ENCODE assay signal across 19 cellular contexts in the genomic region with DNA sequence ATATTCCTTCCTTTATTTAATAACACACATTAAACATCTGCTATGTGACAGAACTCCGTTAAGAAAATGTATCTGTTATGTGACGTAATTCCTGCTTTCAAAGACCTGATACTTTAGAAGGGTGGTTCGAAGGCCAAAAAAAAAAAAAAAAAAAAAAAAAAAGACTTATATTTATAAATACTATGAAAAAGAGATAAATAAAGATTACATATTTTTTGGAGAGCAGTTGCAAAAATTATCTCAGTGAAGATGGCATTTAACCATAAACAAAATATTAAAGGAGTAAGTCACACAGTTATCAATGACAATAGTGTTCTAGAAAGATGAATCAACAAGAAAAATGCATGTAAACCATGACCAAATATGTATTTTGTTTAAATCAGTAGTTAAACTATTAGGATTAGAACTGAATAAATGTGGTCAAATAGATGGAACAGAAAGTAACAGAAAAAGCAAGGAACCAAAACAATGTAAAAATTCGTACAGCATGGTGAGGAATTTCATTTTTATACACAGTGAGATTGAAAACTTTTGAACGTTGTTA.
DNase-seq lines count a peak whose midpoint lies in the region; FAIRE-seq and TF ChIP-seq lines count a peak whose summit lies in the region.
"Had no signal": no experiment of that assay in that cellular context is flagged by ENCODE, and none has a peak within 500 bp of the region (broad histone marks: within the 10 kb centered on the region; RNA-seq: fewer than 3 reads in every experiment).

No MANE protein-coding gene starts in this region.

- WGBS in smooth muscle cell (ENCODE audit: low lambda C conversion rate): 67% methylated on average over 5 of the region's 5 CpGs
- WGBS in spleen, 5 donors: 56 to 64% (median 60%) methylated on average over 5 of the region's 5 CpGs

- H3K9me3 ChIP-seq in smooth muscle cell (replicated peaks; ENCODE audit: low read depth) (no peaks in the 10 kb centered on the region), spleen (peaks cover 0 to under 1% (median 0%) of the 10 kb centered on the region in 8 donors)
- H3K9me3 ChIP-seq: A549, Caco-2 had no signal

- H3K4me3 ChIP-seq in smooth muscle cell: no peak overlapping the region
- no peak overlapping the region for H3K4me3 ChIP-seq in spleen
- H3K4me3 ChIP-seq: A549, GM23338 had no signal

- no peaks in the 10 kb centered on the region for H3F3A ChIP-seq in smooth muscle cell (ENCODE audit: low read depth)

- no peak overlapping the region for H3K4me2 ChIP-seq in smooth muscle cell
- H3K4me2 ChIP-seq: A549, GM23338 had no signal

- DNase-seq in HCEC 1CT: peak; percentile 52
- peak; percentile 20 for DNase-seq in amniotic epithelial cell (ENCODE audit: low read depth)
- DNase-seq in smooth muscle cell (lab: John Stamatoyannopoulos, UW; ENCODE audit: unreplicated experiment): no peak
- DNase-seq in superior temporal gyrus (ENCODE audit: extremely low spot score): no peak
- no peak for DNase-seq in stimulated activated CD4-positive, alpha-beta T cell treated with anti-CD3 and anti-CD28 coated beads, Interleukin-15, amount 100 ng/mL, for 24 hours
- no peak for DNase-seq in spleen
- DNase-seq: AML-193; Caco-2; CD4-positive, alpha-beta T cell; HFFc6; KBM-7 had no signal

- FAIRE-seq in G401.6 (lab: Jason Lieb, UNC): peak; percentile 48
- FAIRE-seq: A549, D721Med, GM12891, GM19239 had no signal

- H3K27ac ChIP-seq in smooth muscle cell (ENCODE audit: low read depth) (no peak overlapping the region), spleen (no peak overlapping the region)
- H3K27ac ChIP-seq: A549, C4-2B, HL-60 had no signal

- H3K27me3 ChIP-seq in smooth muscle cell (ENCODE audit: low read depth): no peaks in the 10 kb centered on the region
- no peaks in the 10 kb centered on the region for H3K27me3 ChIP-seq in spleen (replicated peaks in 1 of 7)

- H4K20me1 ChIP-seq in smooth muscle cell (ENCODE audit: low read depth): no peaks in the 10 kb centered on the region

- H3K9ac ChIP-seq in smooth muscle cell (ENCODE audit: low read depth): no peak overlapping the region

- no peak for TF ChIP-seq POLR2A in spleen (IDR thresholded peaks at IDR 0.05)

- intact Hi-C loops in spleen (cut with DNase I; ENCODE audit: low total_unique reads): no loop called here

- peak overlapping the region; percentile 14 for H2AFZ ChIP-seq in smooth muscle cell (ENCODE audit: low read depth)
- H2AFZ ChIP-seq: GM23338 had no signal

- H3K79me2 ChIP-seq in smooth muscle cell (ENCODE audit: low read depth): no peaks in the 10 kb centered on the region

- TF ChIP-seq CTCF in smooth muscle cell (IDR thresholded peaks at IDR 0.05; ENCODE audit: borderline replicate concordance, insufficient read depth, poor library complexity, severe bottlenecking) (no peak), spleen (IDR thresholded peaks at IDR 0.05 in 8 of 11, conservative IDR thresholded peaks at IDR 0.05 in 3 of 11) (no peak)

- H3K36me3 ChIP-seq in smooth muscle cell (ENCODE audit: low read depth) (no peaks in the 10 kb centered on the region), spleen (no peaks in the 10 kb centered on the region)

- H3K4me1 ChIP-seq in smooth muscle cell (ENCODE audit: low read depth): no peaks in the 10 kb centered on the region
- H3K4me1 ChIP-seq in spleen: no peaks in the 10 kb centered on the region
- H3K4me1 ChIP-seq: A549, Caco-2 had no signal

Comparison
In these comparisons a context has a peak if more than half of its experiments do, and no peak if none do; other contexts are left out.
1. DNase-seq: peak in HCEC 1CT (single experiment) and amniotic epithelial cell (single experiment); none in smooth muscle cell (single experiment), superior temporal gyrus (single experiment), stimulated activated CD4-positive, alpha-beta T cell treated with anti-CD3 and anti-CD28 coated beads, Interleukin-15, amount 100 ng/mL, for 24 hours (single experiment) and spleen (single experiment).